ENCODE assay signal across 9 cellular contexts in genomic region chr3:146817705-146818104, GRCh38.
DNase-seq lines count a peak whose midpoint lies in the region; ATAC-seq and TF ChIP-seq lines count a peak whose summit lies in the region.
"Had no signal": no experiment of that assay in that cellular context is flagged by ENCODE, and none has a peak within 500 bp of the region (broad histone marks: within the 10 kb centered on the region; RNA-seq: fewer than 3 reads in every experiment).

No MANE protein-coding gene starts in this region.

- H3K9me2 ChIP-seq in GM23338 (ENCODE audit: insufficient read depth) (no peaks in the 10 kb centered on the region), PC-3 (replicated peaks; ENCODE audit: low read length) (no peaks in the 10 kb centered on the region)

- H3K27ac Mint-ChIP-seq in GM23338, result no peak overlapping the region
- H3K27ac Mint-ChIP-seq in activated CD4-positive, alpha-beta memory T cell treated with anti-CD3 and anti-CD28 coated beads, Interleukin-2, amount 10 ng/mL, durations not matched to agents 7 days and 5 days, result no peak overlapping the region

- no peaks in the 10 kb centered on the region for H3K79me2 ChIP-seq in GM23338 (replicated peaks; ENCODE audit: insufficient read depth)
- H3K79me2 ChIP-seq in PC-3 (ENCODE audit: low read length), result no peaks in the 10 kb centered on the region
- H3K79me2 ChIP-seq in fibroblast of lung (ENCODE audit: control insufficient read depth, insufficient read depth, low read length), result no peaks in the 10 kb centered on the region

- H3K4me3 Mint-ChIP-seq in GM23338, result no peak overlapping the region
- H3K4me3 Mint-ChIP-seq in activated CD4-positive, alpha-beta memory T cell treated with anti-CD3 and anti-CD28 coated beads, Interleukin-2, amount 10 ng/mL, durations not matched to agents 7 days and 5 days, result no peak overlapping the region

- CTCF ChIA-PET in PC-3 (lab: Charles Lee), result interaction anchor here (0.6 to 1.4 kb wide), 3 partner anchors 70 to 374 kb away, joined by 3 to 6 read pairs (median 6); no protein-coding TSS in a partner anchor
- CTCF ChIA-PET in activated CD4-positive, alpha-beta memory T cell treated with anti-CD3 and anti-CD28 coated beads, Interleukin-2, amount 10 ng/mL, durations not matched to agents 7 days and 5 days (lab: Charles Lee), result no interaction called here

- no peak overlapping the region for H3K18ac ChIP-seq in neuronal stem cell (ENCODE audit: low read length)

- no CpG with 5 or more reads among the region's 2 CpGs for WGBS in neuronal stem cell (ENCODE audit: extremely low coverage in 2 of 2, insufficient read length in 2 of 2, insufficient replicate concordance in 1 of 2), 2 donors

- H3K4me2 ChIP-seq in GM23338, result no peak overlapping the region
- H3K4me2 ChIP-seq in PC-3 (ENCODE audit: low read length), result no peak overlapping the region
- H3K4me2 ChIP-seq in fibroblast of lung (ENCODE audit: extremely low read depth, insufficient read depth, low read length), result no peak overlapping the region
- no peak overlapping the region for H3K4me2 ChIP-seq in neuronal stem cell (ENCODE audit: insufficient read depth, low read length, poor library complexity, severe bottlenecking)

- no peak overlapping the region for H2BK12ac ChIP-seq in neuronal stem cell (ENCODE audit: low read length)

- H3K4ac ChIP-seq in neuronal stem cell (ENCODE audit: low read length), result no peak overlapping the region

- BruUV-seq in PC-3 (replicated peaks; lab: Mats Ljungman, UMichigan), result no TSS peak

- no peak overlapping the region for H4K8ac ChIP-seq in neuronal stem cell (ENCODE audit: low read depth, low read length)

- H3K27ac ChIP-seq in 22Rv1, result no peak overlapping the region
- no peak overlapping the region for H3K27ac ChIP-seq in GM23338 (ENCODE audit: low read depth)
- no peak overlapping the region for H3K27ac ChIP-seq in PC-3 (ENCODE audit: low read length)
- H3K27ac ChIP-seq in fibroblast of lung (ENCODE audit: insufficient read depth, low read length), result no peak overlapping the region
- H3K27ac ChIP-seq in neuronal stem cell (replicated peaks; ENCODE audit: low read length), result no peak overlapping the region

- no peak overlapping the region for H2BK15ac ChIP-seq in neuronal stem cell (ENCODE audit: low read length)

- POLR2A ChIA-PET in PC-3 (lab: Charles Lee; ENCODE audit: unreplicated experiment), result interaction anchor here (0.6 to 0.7 kb wide), 2 partner anchors 34 to 118 kb away, joined by 4 to 5 read pairs; no protein-coding TSS in a partner anchor
- POLR2A ChIA-PET in activated CD4-positive, alpha-beta memory T cell treated with anti-CD3 and anti-CD28 coated beads, Interleukin-2, amount 10 ng/mL, durations not matched to agents 7 days and 5 days (lab: Charles Lee), result no interaction called here

- intact Hi-C loops in PC-3 (cut with micrococcal nuclease), result loop anchor here (1.0 to 2.0 kb wide), 3 partner anchors 177 to 1260 kb away; no protein-coding TSS in a partner anchor

- H3K14ac ChIP-seq in neuronal stem cell (ENCODE audit: low read length), result no peak overlapping the region

- H3K4me1 Mint-ChIP-seq in GM23338, result peaks cover 4% of the 10 kb centered on the region; the same call in 2 of the 3 replicates
- no peaks in the 10 kb centered on the region for H3K4me1 Mint-ChIP-seq in activated CD4-positive, alpha-beta memory T cell treated with anti-CD3 and anti-CD28 coated beads, Interleukin-2, amount 10 ng/mL, durations not matched to agents 7 days and 5 days

- no peaks in the 10 kb centered on the region for H3K36me3 Mint-ChIP-seq in GM23338 (ENCODE audit: low read depth)
- H3K36me3 Mint-ChIP-seq in activated CD4-positive, alpha-beta memory T cell treated with anti-CD3 and anti-CD28 coated beads, Interleukin-2, amount 10 ng/mL, durations not matched to agents 7 days and 5 days (ENCODE audit: low read depth), result no peaks in the 10 kb centered on the region

- peak; percentile 71 for TF ChIP-seq CTCF in 22Rv1 (IDR thresholded peaks at IDR 0.05)
- TF ChIP-seq CTCF in GM23338 (conservative IDR thresholded peaks at IDR 0.05; ENCODE audit: low read depth in 2 of 2), result peak; percentile 52 to 55
- peak; percentile 71 for TF ChIP-seq CTCF in PC-3 (conservative IDR thresholded peaks at IDR 0.05; ENCODE audit: low read depth, low read length)
- TF ChIP-seq CTCF in fibroblast of lung (conservative IDR thresholded peaks at IDR 0.05 in 1 of 2, IDR thresholded peaks at IDR 0.05 in 1 of 2; ENCODE audit: low read depth in 1 of 2, low read length in 2 of 2), result peak; percentile 12 to 19

- H3K9me3 ChIP-seq in PC-3 (ENCODE audit: low read length) (no peaks in the 10 kb centered on the region), fibroblast of lung (ENCODE audit: control insufficient read depth, insufficient read depth, low read depth, low read length) (no peaks in the 10 kb centered on the region), neuronal stem cell (replicated peaks in 1 of 2; ENCODE audit: control insufficient read depth in 2 of 2, insufficient read depth in 1 of 2, low read depth in 1 of 2, low read length in 2 of 2) (no peaks in the 10 kb centered on the region)

- no peaks in the 10 kb centered on the region for H3K79me1 ChIP-seq in neuronal stem cell (ENCODE audit: low read depth, low read length)

- H2AFZ ChIP-seq in GM23338, result no peak overlapping the region
- H2AFZ ChIP-seq in PC-3 (ENCODE audit: low read length), result no peak overlapping the region
- H2AFZ ChIP-seq in fibroblast of lung (ENCODE audit: low read length), result no peak overlapping the region
- H2AFZ ChIP-seq in neuronal stem cell (ENCODE audit: low read length), result no peak overlapping the region

- H2BK120ac ChIP-seq in neuronal stem cell (ENCODE audit: low read depth, low read length), result no peak overlapping the region

- H3K23ac ChIP-seq in neuronal stem cell (ENCODE audit: low read depth, low read length, poor library complexity), result no peak overlapping the region

- ATAC-seq in GM23338 (no peak), PC-3 (peak; percentile 78), HG03045 (IDR thresholded peaks at IDR 0.05; ENCODE audit: unreplicated experiment) (no peak)

- no peak overlapping the region for H2BK5ac ChIP-seq in neuronal stem cell (ENCODE audit: low read length)

- H3K4me1 ChIP-seq in GM23338 (ENCODE audit: insufficient read depth) (peaks cover 4% of the 10 kb centered on the region; the same call in 1 of the 2 replicates), PC-3 (ENCODE audit: insufficient read depth, low read length) (no peaks in the 10 kb centered on the region), fibroblast of lung (ENCODE audit: control insufficient read depth, extremely low read depth, insufficient read depth, low read length) (peaks cover 2% of the 10 kb centered on the region), neuronal stem cell (ENCODE audit: control insufficient read depth in 2 of 2, insufficient read depth in 1 of 2, low read depth in 1 of 2, low read length in 2 of 2) (no peaks in the 10 kb centered on the region)

- H3K9ac ChIP-seq in PC-3 (ENCODE audit: low read length) (no peak overlapping the region), fibroblast of lung (ENCODE audit: insufficient read depth, low read length) (no peak overlapping the region), neuronal stem cell (ENCODE audit: low read depth, low read length, poor library complexity) (no peak overlapping the region)

- H3K36me3 ChIP-seq in GM23338 (ENCODE audit: insufficient read depth) (no peaks in the 10 kb centered on the region), PC-3 (ENCODE audit: low read depth, low read length) (no peaks in the 10 kb centered on the region), fibroblast of lung (ENCODE audit: control insufficient read depth, insufficient read depth, low read length) (no peaks in the 10 kb centered on the region), neuronal stem cell (replicated peaks in 1 of 2; ENCODE audit: control insufficient read depth in 2 of 2, insufficient read depth in 2 of 2, low read length in 2 of 2) (no peaks in the 10 kb centered on the region)

- no peak overlapping the region for H4K91ac ChIP-seq in neuronal stem cell (ENCODE audit: low read depth, low read length, poor library complexity)

- H4K20me1 ChIP-seq in GM23338 (replicated peaks; ENCODE audit: insufficient read depth) (no peaks in the 10 kb centered on the region), PC-3 (ENCODE audit: low read length) (0 out of 2 replicates have a peak, but pooled peaks cover 4% of the 10 kb centered on the region), fibroblast of lung (ENCODE audit: control insufficient read depth, extremely low read depth, insufficient read depth, low read length) (no peaks in the 10 kb centered on the region)

- peak; percentile 42 for DNase-seq in GM23338 (ENCODE audit: low spot score)
- peak; percentile 63 for DNase-seq in PC-3
- peak; percentile 45 to 52 for DNase-seq in fibroblast of lung (ENCODE audit: low read depth in 2 of 2)
- no peak for DNase-seq in ecto neural progenitor cell (ENCODE audit: low spot score)
- DNase-seq in neuronal stem cell (ENCODE audit: low spot score), result no peak
- no peak for DNase-seq in activated CD4-positive, alpha-beta memory T cell treated with anti-CD3 and anti-CD28 coated beads, Interleukin-2, amount 10 ng/mL, durations not matched to agents 7 days and 5 days
- DNase-seq: DMS79 had no signal

- no peak overlapping the region for H2AK5ac ChIP-seq in neuronal stem cell (ENCODE audit: low read depth, low read length)

- H3F3A ChIP-seq in GM23338 (replicated peaks; ENCODE audit: low read depth) (no peaks in the 10 kb centered on the region), PC-3 (ENCODE audit: low read length, unreplicated experiment) (no peaks in the 10 kb centered on the region)

- H3K27me3 Mint-ChIP-seq in GM23338 (ENCODE audit: insufficient read depth, low read depth, poor library complexity), result no peaks in the 10 kb centered on the region
- no peaks in the 10 kb centered on the region for H3K27me3 Mint-ChIP-seq in activated CD4-positive, alpha-beta memory T cell treated with anti-CD3 and anti-CD28 coated beads, Interleukin-2, amount 10 ng/mL, durations not matched to agents 7 days and 5 days

- H3K27me3 ChIP-seq in GM23338 (ENCODE audit: insufficient read depth) (no peaks in the 10 kb centered on the region), PC-3 (ENCODE audit: low read length) (peaks cover 39% of the 10 kb centered on the region), fibroblast of lung (ENCODE audit: control insufficient read depth, insufficient read depth, low read length) (no peaks in the 10 kb centered on the region), neuronal stem cell (ENCODE audit: control insufficient read depth in 3 of 3, insufficient read depth in 3 of 3, low read depth in 1 of 3, low read length in 3 of 3) (no peaks in the 10 kb centered on the region)

- H3K4me3 ChIP-seq in GM23338 (no peak overlapping the region), PC-3 (ENCODE audit: low read length) (no peak overlapping the region), fibroblast of lung (replicated peaks in 1 of 4; ENCODE audit: control extremely low read depth in 1 of 4, insufficient read depth in 1 of 4, low read depth in 3 of 4, low read length in 4 of 4) (no peak overlapping the region), neuronal stem cell (ENCODE audit: low read length in 2 of 2) (no peak overlapping the region)

- no peaks in the 10 kb centered on the region for H3K9me3 Mint-ChIP-seq in GM23338
- no peaks in the 10 kb centered on the region for H3K9me3 Mint-ChIP-seq in activated CD4-positive, alpha-beta memory T cell treated with anti-CD3 and anti-CD28 coated beads, Interleukin-2, amount 10 ng/mL, durations not matched to agents 7 days and 5 days

TF ChIP-seq in GM23338, 12 proteins besides CTCF, POLR2A, EP300 and RAD21 (continues in another document):
- no peak for TF ChIP-seq POLR2AphosphoS5 (IDR thresholded peaks at IDR 0.05; ENCODE audit: low read depth)

Comparison
In these comparisons a context has a peak if more than half of its experiments do, and no peak if none do; other contexts are left out.
1. CTCF ChIP-seq: peak in every context shown above with its lines; median percentile 71 in 22Rv1; 71 in PC-3; 54 in GM23338; 16 in fibroblast of lung.
2. DNase-seq: peak in GM23338 (single experiment), PC-3 (single experiment) and fibroblast of lung (2 of 2); none in ecto neural progenitor cell (single experiment), neuronal stem cell (single experiment) and activated CD4-positive, alpha-beta memory T cell treated with anti-CD3 and anti-CD28 coated beads, Interleukin-2, amount 10 ng/mL, durations not matched to agents 7 days and 5 days (single experiment).